ENCODE assay signal across 21 cellular contexts in genomic region chr12:122858171-122858570, GRCh38. TPM values are rescaled to one million over a fixed set of nuclear protein-coding genes. Genes with fewer than 3 reads are reported as not detected.
DNase-seq lines count a peak whose midpoint lies in the region; ATAC-seq, FAIRE-seq and TF ChIP-seq lines count a peak whose summit lies in the region.
"Had no signal": no experiment of that assay in that cellular context is flagged by ENCODE, and none has a peak within 500 bp of the region (broad histone marks: within the 10 kb centered on the region; RNA-seq: fewer than 3 reads in every experiment).

No MANE protein-coding gene starts in this region.

- peaks cover 4% of the 10 kb centered on the region for H3K36me3 Mint-ChIP-seq in nephron progenitor cell (ENCODE audit: low read depth)

- H3K4me1 Mint-ChIP-seq in nephron progenitor cell: peaks cover 33% of the 10 kb centered on the region
- H3K4me1 Mint-ChIP-seq: CD14-positive monocyte, GM23338 had no signal

- H3K36me3 ChIP-seq in left lung (peaks cover 0 to 58% of the 10 kb centered on the region in 2 donors), small intestine (ENCODE audit: control insufficient read depth in 2 of 2, insufficient read depth in 2 of 2, low read length in 2 of 2) (peaks cover 6 to 35% of the 10 kb centered on the region in 2 donors)
- H3K36me3 ChIP-seq: MG63 had no signal

- no peaks in the 10 kb centered on the region for H3K9me3 ChIP-seq in left lung
- H3K9me3 ChIP-seq in small intestine (ENCODE audit: control insufficient read depth, low read depth): no peaks in the 10 kb centered on the region
- H3K9me3 ChIP-seq: MG63 had no signal

- H3K27ac ChIP-seq in RWPE1: peak overlapping the region; percentile 95
- H3K27ac ChIP-seq in left lung: no peak overlapping the region
- no peak overlapping the region for H3K27ac ChIP-seq in small intestine (ENCODE audit: low read depth in 1 of 2, low read length in 1 of 2)

- no peak overlapping the region for H3K27ac Mint-ChIP-seq in nephron progenitor cell
- H3K27ac Mint-ChIP-seq: CD14-positive monocyte, GM23338 had no signal

- TF ChIP-seq POLR2A in GM12892 (IDR thresholded peaks at IDR 0.05; ENCODE audit: low read depth, low read length): no peak

- no peak overlapping the region for H3K4me3 Mint-ChIP-seq in nephron progenitor cell
- H3K4me3 Mint-ChIP-seq: CD14-positive monocyte, GM23338 had no signal

- no peak overlapping the region for H3K4me3 ChIP-seq in left lung
- H3K4me3 ChIP-seq in small intestine (ENCODE audit: low read depth in 1 of 2, low read length in 2 of 2): no peak overlapping the region
- H3K4me3 ChIP-seq: GM23338, MG63 had no signal

- intact Hi-C loops in left lung (cut with DNase I): loop anchor here (5.0 kb wide), 1 partner anchor 94 kb away; no protein-coding TSS in a partner anchor

- FAIRE-seq in GM12892 (lab: Jason Lieb, UNC): no peak
- FAIRE-seq in small intestine (lab: Jason Lieb, UNC): no peak
- FAIRE-seq: A204.1, G401.6, GM18507 had no signal

- WGBS in small intestine, 3 donors: 68 to 76% (median 71%) methylated on average over 13 to 14 of the region's 14 CpGs

- H3K27me3 ChIP-seq in left lung: no peaks in the 10 kb centered on the region
- no peaks in the 10 kb centered on the region for H3K27me3 ChIP-seq in small intestine (ENCODE audit: control insufficient read depth in 2 of 2, insufficient read depth in 2 of 2, low read length in 2 of 2)
- H3K27me3 ChIP-seq: MG63 had no signal

- TF ChIP-seq CTCF in RWPE1 (conservative IDR thresholded peaks at IDR 0.05; ENCODE audit: low read depth) (no peak), left lung (IDR thresholded peaks at IDR 0.05) (no peak), nephron progenitor cell (IDR thresholded peaks at IDR 0.05) (no peak)

- ATAC-seq in left lung (peak; percentile 63), HG03565 (IDR thresholded peaks at IDR 0.05; ENCODE audit: unreplicated experiment) (no peak)
- ATAC-seq: GM23338, HCT116 had no signal

- CTCF ChIA-PET in RWPE1 (lab: Yijun Ruan, JAX): interaction anchor here (0.9 kb wide), 1 partner anchor 36 kb away, joined by 3 read pairs; no protein-coding TSS in a partner anchor

- peaks cover 0 to 27% of the 10 kb centered on the region in 2 donors for H3K4me1 ChIP-seq in left lung
- peaks cover 0 to under 1% of the 10 kb centered on the region in 2 donors for H3K4me1 ChIP-seq in small intestine (ENCODE audit: control insufficient read depth in 2 of 2, insufficient read depth in 1 of 2, low read depth in 1 of 2, low read length in 1 of 2)

- H3K9me3 Mint-ChIP-seq in nephron progenitor cell: no peaks in the 10 kb centered on the region
- H3K9me3 Mint-ChIP-seq: CD14-positive monocyte, GM23338 had no signal

- DNase-seq in GM12892 (ENCODE audit: insufficient read length) (peak; percentile 10), RWPE1 (ENCODE audit: low spot score) (no peak), left lung (peak in 1 of 2 donors; percentile 82), small intestine (peak; percentile 43), nephron progenitor cell (no peak), inferior parietal cortex (ENCODE audit: extremely low spot score) (no peak)
- DNase-seq: MG63, NCI-H1417, NCI-H1694 treated with DMSO at 0.1 percent for 48 hours, NCI-H2081 treated with DMSO at 0.1 percent for 48 hours, NCI-H2171 treated with DMSO at 0.1 percent for 48 hours, NCI-H524 treated with DMSO at 0.1 percent for 48 hours, NCI-H82, SHP77 had no signal

- POLR2A ChIA-PET in RWPE1 (lab: Yijun Ruan, JAX; ENCODE audit: low non-redundant PET): no interaction called here

- H3K27me3 Mint-ChIP-seq in nephron progenitor cell (ENCODE audit: low read depth, poor library complexity): no peaks in the 10 kb centered on the region

RNA-seq across cellular contexts. Expression of gene HIP1R, which starts 22.9 kb away (rescaled TPM):
- 4.4 TPM for polyA plus RNA-seq in GM12892 (2012; ENCODE audit: missing spikeins)
- 10 to 100 TPM; 32.0 to 33.1 TPM for total RNA-seq in left lung
- 100 to 1,000 TPM in 2 of 3 donors, 10 to 100 TPM in 1; 71.2 to 284 (median 126) TPM for polyA plus RNA-seq in small intestine

RNA-seq across cellular contexts. Expression of gene VPS37B, which starts 37.8 kb away (rescaled TPM):
- polyA plus RNA-seq in GM12892 (2012; ENCODE audit: missing spikeins): 5.5 TPM
- total RNA-seq in left lung: 10 to 100 TPM; 33.9 to 35.8 TPM
- 10 to 100 TPM; 22.8 to 31.4 (median 24.0) TPM for polyA plus RNA-seq in small intestine

Comparison
In these comparisons a context has a peak if more than half of its experiments do, and no peak if none do; other contexts are left out.
1. DNase-seq: peak in GM12892 (single experiment) and small intestine (single experiment); none in RWPE1 (single experiment), nephron progenitor cell (single experiment) and inferior parietal cortex (single experiment).